Comparison of ENCODE assay signal across 9 cellular contexts in genomic region chrX:19121898-19122640, GRCh38. TPM values are rescaled to one million over a fixed set of nuclear protein-coding genes. Genes with fewer than 3 reads are reported as not detected.
A peak's percentile ranks its signal among the peaks of the same experiment; 100 is the strongest.
DNase-seq lines count a peak whose midpoint lies in the region; ATAC-seq, FAIRE-seq and TF ChIP-seq lines count a peak whose summit lies in the region.
"Had no signal": no experiment of that assay in that cellular context is flagged by ENCODE, and none has a peak within 500 bp of the region (broad histone marks: within the 10 kb centered on the region; RNA-seq: fewer than 3 reads in every experiment).

A gene with protein sequence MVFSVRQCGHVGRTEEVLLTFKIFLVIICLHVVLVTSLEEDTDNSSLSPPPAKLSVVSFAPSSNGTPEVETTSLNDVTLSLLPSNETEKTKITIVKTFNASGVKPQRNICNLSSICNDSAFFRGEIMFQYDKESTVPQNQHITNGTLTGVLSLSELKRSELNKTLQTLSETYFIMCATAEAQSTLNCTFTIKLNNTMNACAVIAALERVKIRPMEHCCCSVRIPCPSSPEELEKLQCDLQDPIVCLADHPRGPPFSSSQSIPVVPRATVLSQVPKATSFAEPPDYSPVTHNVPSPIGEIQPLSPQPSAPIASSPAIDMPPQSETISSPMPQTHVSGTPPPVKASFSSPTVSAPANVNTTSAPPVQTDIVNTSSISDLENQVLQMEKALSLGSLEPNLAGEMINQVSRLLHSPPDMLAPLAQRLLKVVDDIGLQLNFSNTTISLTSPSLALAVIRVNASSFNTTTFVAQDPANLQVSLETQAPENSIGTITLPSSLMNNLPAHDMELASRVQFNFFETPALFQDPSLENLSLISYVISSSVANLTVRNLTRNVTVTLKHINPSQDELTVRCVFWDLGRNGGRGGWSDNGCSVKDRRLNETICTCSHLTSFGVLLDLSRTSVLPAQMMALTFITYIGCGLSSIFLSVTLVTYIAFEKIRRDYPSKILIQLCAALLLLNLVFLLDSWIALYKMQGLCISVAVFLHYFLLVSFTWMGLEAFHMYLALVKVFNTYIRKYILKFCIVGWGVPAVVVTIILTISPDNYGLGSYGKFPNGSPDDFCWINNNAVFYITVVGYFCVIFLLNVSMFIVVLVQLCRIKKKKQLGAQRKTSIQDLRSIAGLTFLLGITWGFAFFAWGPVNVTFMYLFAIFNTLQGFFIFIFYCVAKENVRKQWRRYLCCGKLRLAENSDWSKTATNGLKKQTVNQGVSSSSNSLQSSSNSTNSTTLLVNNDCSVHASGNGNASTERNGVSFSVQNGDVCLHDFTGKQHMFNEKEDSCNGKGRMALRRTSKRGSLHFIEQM (minus strand): TSS chrX:19122468. CDS start chrX:19068834, 53,634 bp downstream.

- DNase-seq in NCI-H2196 (lab: John Stamatoyannopoulos, UW; ENCODE audit: unreplicated experiment) (peak; percentile 7), NCI-H2196 treated with DMSO at 0.1 percent for 48 hours (lab: John Stamatoyannopoulos, UW; ENCODE audit: unreplicated experiment) (no peak), astrocyte of the hippocampus (ENCODE audit: low read depth, low spot score) (peak; percentile 44), kidney (peak; percentile 74), thoracic aorta (ENCODE audit: low spot score) (no peak), superior temporal gyrus (ENCODE audit: extremely low spot score) (no peak), NCI-H1694 (lab: John Stamatoyannopoulos, UW) (no peak)
- DNase-seq in activated CD4-positive, alpha-beta T cell treated with anti-CD3 and anti-CD28 coated beads for 48 hours: no peak

- H3K36me3 ChIP-seq in kidney (ENCODE audit: control insufficient read depth in 1 of 2, insufficient read depth in 2 of 2, low read length in 2 of 2): no peaks in the 10 kb centered on the region
- no peaks in the 10 kb centered on the region for H3K36me3 ChIP-seq in thoracic aorta

- no peak for ATAC-seq in thoracic aorta (ENCODE audit: insufficient number of reproducible peaks, low FRiP score, low read depth)

- TF ChIP-seq CTCF in kidney (IDR thresholded peaks at IDR 0.05; ENCODE audit: borderline replicate concordance, extremely low read depth, insufficient read depth) (no peak), thoracic aorta (IDR thresholded peaks at IDR 0.05) (no peak)

- intact Hi-C loops in kidney (cut with DNase I): no loop called here

- H3K9me3 ChIP-seq in kidney (ENCODE audit: control insufficient read depth in 1 of 2, low read length in 2 of 2) (no peaks in the 10 kb centered on the region), thoracic aorta (no peaks in the 10 kb centered on the region)

- H3K27ac ChIP-seq in kidney (ENCODE audit: low read depth in 2 of 2, low read length in 2 of 2) (no peak within 1 kb of the TSS), thoracic aorta (no peak within 1 kb of the TSS)

- H3K27me3 ChIP-seq in thoracic aorta (replicated peaks; ENCODE audit: insufficient read depth): no peaks in the 10 kb centered on the region

- H3K4me1 ChIP-seq in kidney (ENCODE audit: control insufficient read depth in 1 of 2, insufficient read depth in 1 of 2, low read depth in 1 of 2, low read length in 2 of 2) (no peaks in the 10 kb centered on the region), thoracic aorta (ENCODE audit: control insufficient read depth in 1 of 2, low read depth in 2 of 2) (no peaks in the 10 kb centered on the region)

- H3K4me3 ChIP-seq in kidney (ENCODE audit: low read length in 2 of 2) (no peak within 1 kb of the TSS), thoracic aorta (peak within 1 kb of the TSS; percentile 68)

- no peak for FAIRE-seq in kidney (lab: Jason Lieb, UNC)

- H3K9ac ChIP-seq in kidney (ENCODE audit: low read length in 2 of 2): no peak within 1 kb of the TSS

RNA-seq across cellular contexts. Expression of the gene that starts here (rescaled TPM):
- total RNA-seq in kidney (1.2 TPM), thoracic aorta (1 to 10 TPM; 1.9 to 3.7 TPM)
- not detected for polyA plus RNA-seq in kidney (ENCODE audit: insufficient read depth, low read depth, low replicate concordance)
- total RNA-seq: T-helper 1 cell treated with Interleukin-12 subunit alpha and Interleukin-12 subunit beta and Interleukin-4 antibody, amounts not matched to agents 30 ng/mL and 1 ng/mL, for 36 hours had no signal

Comparison
In these comparisons a context has a peak if more than half of its experiments do, and no peak if none do; other contexts are left out.
1. DNase-seq: peak in NCI-H2196 (single experiment), astrocyte of the hippocampus (single experiment) and kidney (single experiment); none in NCI-H2196 treated with DMSO at 0.1 percent for 48 hours (single experiment), thoracic aorta (single experiment), superior temporal gyrus (single experiment), NCI-H1694 (single experiment) and activated CD4-positive, alpha-beta T cell treated with anti-CD3 and anti-CD28 coated beads for 48 hours (single experiment).